ENCODE assay signal across 10 cellular contexts in the genomic region with DNA sequence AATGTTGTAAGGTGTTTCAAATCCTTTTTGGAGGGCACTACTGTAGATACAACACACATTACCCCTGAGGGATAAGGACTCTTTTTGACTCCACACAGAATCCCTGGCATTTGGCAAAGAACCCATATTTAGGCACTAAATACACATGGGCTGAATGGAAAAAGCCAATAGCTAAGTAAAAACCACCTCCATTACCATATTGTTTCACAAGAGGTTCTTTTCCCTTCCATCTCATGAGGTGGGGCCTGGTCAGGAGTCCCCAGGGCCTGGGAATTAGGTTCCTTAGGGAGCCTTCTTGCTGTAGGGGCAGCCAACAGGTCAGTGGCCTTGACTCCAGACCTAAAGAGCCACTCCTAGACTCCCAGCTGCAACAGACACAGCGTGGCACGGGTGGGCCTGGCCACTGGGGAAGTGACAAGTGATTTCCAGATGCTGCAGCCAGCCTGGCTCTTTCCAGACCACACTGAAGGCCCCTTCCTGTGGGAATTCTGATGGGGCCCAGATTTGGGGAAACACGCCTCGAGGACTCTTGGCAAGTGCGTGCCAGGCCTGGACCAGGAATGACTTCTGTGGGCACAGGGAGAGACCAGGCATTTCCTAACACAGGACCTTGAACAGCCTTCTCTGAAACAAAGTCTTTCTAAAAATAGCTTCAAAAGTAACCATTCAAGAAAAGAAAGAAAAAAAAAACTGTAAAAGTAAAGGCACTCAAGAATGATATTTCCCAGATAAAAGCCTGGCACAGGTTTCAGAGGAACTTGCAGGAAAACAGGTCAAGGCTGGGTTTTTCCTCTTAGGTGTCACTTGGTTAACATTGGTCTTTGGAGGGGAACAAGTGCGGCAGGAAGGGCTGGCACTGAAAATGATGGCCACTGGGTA. TPM values are rescaled to one million over a fixed set of nuclear protein-coding genes. Genes with fewer than 3 reads are reported as not detected.
DNase-seq lines count a peak whose midpoint lies in the region; ATAC-seq, FAIRE-seq and TF ChIP-seq lines count a peak whose summit lies in the region.
"Had no signal": no experiment of that assay in that cellular context is flagged by ENCODE, and none has a peak within 500 bp of the region (broad histone marks: within the 10 kb centered on the region; RNA-seq: fewer than 3 reads in every experiment).

No MANE protein-coding gene starts in this region.

- H3K4me3 Mint-ChIP-seq in T-helper 2 cell treated with Interferon-gamma antibody and Interleukin-4, amounts not matched to agents 5 μg/mL and 100 μg/mL, for 36 hours = peak overlapping the region; percentile 58

- H3K36me3 ChIP-seq in GM12878 (ENCODE audit: control insufficient read depth in 2 of 2, insufficient read depth in 2 of 2, low read length in 1 of 2) (peaks cover 11 to 12% of the 10 kb centered on the region in 2 experiments), HepG2 (replicated peaks in 1 of 2; ENCODE audit: control insufficient read depth in 1 of 2, insufficient read depth in 2 of 2, low read length in 2 of 2) (peaks cover 6 to 12% of the 10 kb centered on the region in 2 experiments; a peak in 3 of 5 replicates), thymus (ENCODE audit: control insufficient read depth, insufficient read depth) (peaks cover 5% of the 10 kb centered on the region)

- RAD21 ChIA-PET in GM12878 (lab: Charles Lee; ENCODE audit: unreplicated experiment) = interaction anchor here (1.0 to 2.6 kb wide), 8 partner anchors 11 to 256 kb away, joined by 3 to 34 read pairs (median 8); a partner anchor contains a TSS

- H3K4me3 ChIP-seq in GM12878 (no peak overlapping the region), HepG2 (replicated peaks in 1 of 3; ENCODE audit: insufficient read depth in 1 of 3, low read depth in 2 of 3, low read length in 3 of 3) (no peak overlapping the region), thymus (ENCODE audit: low read length) (no peak overlapping the region)

- CTCF ChIA-PET in GM12878 (lab: Yijun Ruan, JAX) = interaction anchor here (0.8 to 3.7 kb wide), 5 partner anchors 12 to 112 kb away, joined by 3 to 26 read pairs (median 4); no protein-coding TSS in a partner anchor
- CTCF ChIA-PET in HepG2 (lab: Yijun Ruan, JAX; ENCODE audit: low intra/inter-chr PET ratio, low total read pairs) = no interaction called here

- H3K9me3 ChIP-seq in GM12878 (replicated peaks; ENCODE audit: control insufficient read depth, insufficient read depth, low read length) (no peaks in the 10 kb centered on the region), HepG2 (ENCODE audit: low read length) (no peaks in the 10 kb centered on the region), thymus (ENCODE audit: control insufficient read depth) (no peaks in the 10 kb centered on the region)

- TF ChIP-seq RAD21 in GM12878 (IDR thresholded peaks at IDR 0.05; ENCODE audit: insufficient read depth, low read depth, low read length) (no peak), HepG2 (CRISPR knock-in tag; IDR thresholded peaks at IDR 0.05) (no peak)

- peaks cover 48% of the 10 kb centered on the region for H3K4me1 Mint-ChIP-seq in T-helper 2 cell treated with Interferon-gamma antibody and Interleukin-4, amounts not matched to agents 5 μg/mL and 100 μg/mL, for 36 hours (ENCODE audit: low read depth)

- H3K36me3 Mint-ChIP-seq in T-helper 2 cell treated with Interferon-gamma antibody and Interleukin-4, amounts not matched to agents 5 μg/mL and 100 μg/mL, for 36 hours (ENCODE audit: low read depth) = peaks cover 48% of the 10 kb centered on the region

- H2AFZ ChIP-seq in GM12878 (ENCODE audit: control insufficient read depth, low read depth, low read length) (no peak overlapping the region), HepG2 (ENCODE audit: low read length) (no peak overlapping the region)

- intact Hi-C loops in GM12878 (cut with micrococcal nuclease; ENCODE audit: unreplicated experiment) (loop anchor here (2.0 kb wide), 1 partner anchor 16 kb away; no protein-coding TSS in a partner anchor), HepG2 (cut with micrococcal nuclease; ENCODE audit: unreplicated experiment) (no loop called here)

- TF ChIP-seq POLR2A in GM12878 (IDR thresholded peaks at IDR 0.05; ENCODE audit: low read depth, low read length) (no peak), HepG2 (IDR thresholded peaks at IDR 0.05; ENCODE audit: insufficient read depth in 1 of 2, low read depth in 2 of 2, low read length in 2 of 2) (no peak)

- no peaks in the 10 kb centered on the region for H3K27me3 ChIP-seq in GM12878 (replicated peaks in 1 of 2; ENCODE audit: control insufficient read depth in 2 of 2, insufficient read depth in 2 of 2, low read length in 1 of 2)
- H3K27me3 ChIP-seq in HepG2 (ENCODE audit: control insufficient read depth in 1 of 2, insufficient read depth in 2 of 2, low read length in 2 of 2) = no peaks in the 10 kb centered on the region
- H3K27me3 ChIP-seq in thymus (ENCODE audit: control insufficient read depth, insufficient read depth) = no peaks in the 10 kb centered on the region

- H3K4me1 ChIP-seq in GM12878 (ENCODE audit: control insufficient read depth, insufficient read depth, low read length) = peaks cover 21% of the 10 kb centered on the region
- H3K4me1 ChIP-seq in HepG2 (ENCODE audit: insufficient read depth, low read length) = peaks cover 27% of the 10 kb centered on the region
- H3K4me1 ChIP-seq in thymus (ENCODE audit: control insufficient read depth, insufficient read depth, low read length) = peaks cover 6% of the 10 kb centered on the region

- H3K4me2 ChIP-seq in GM12878 (ENCODE audit: control insufficient read depth, insufficient read depth) = 0 out of 2 replicates have a peak overlapping the region, but pooled peaks have one; percentile 82
- no peak overlapping the region for H3K4me2 ChIP-seq in HepG2 (ENCODE audit: low read depth, low read length)

- H3K27me3 Mint-ChIP-seq in T-helper 2 cell treated with Interferon-gamma antibody and Interleukin-4, amounts not matched to agents 5 μg/mL and 100 μg/mL, for 36 hours (ENCODE audit: low read depth) = no peaks in the 10 kb centered on the region

- TF ChIP-seq CTCF in GM12878 (IDR thresholded peaks at IDR 0.05 in 2 of 3, conservative IDR thresholded peaks at IDR 0.05 in 1 of 3; ENCODE audit: control insufficient read depth in 2 of 3, extremely low read depth in 1 of 3, insufficient read depth in 1 of 3, low read depth in 3 of 3, low read length in 3 of 3) (no peak), HepG2 (CRISPR knock-in tag; IDR thresholded peaks at IDR 0.05) (no peak)

- SMC1A ChIA-PET in GM12878 (lab: Charles Lee; ENCODE audit: uncharacterized antibody, unreplicated experiment) = interaction anchor here (0.8 to 4.2 kb wide), 10 partner anchors 11 to 267 kb away, joined by 3 to 44 read pairs (median 5); no protein-coding TSS in a partner anchor

- 99% methylated on average over 6 of the region's 6 CpGs for WGBS in GM12878 (ENCODE audit: insufficient coverage, insufficient replicate concordance, low lambda C conversion rate, missing lambda C conversion rate)
- 98% methylated on average over 4 of the region's 6 CpGs for WGBS in HepG2 (ENCODE audit: low lambda C conversion rate)
- 73% methylated on average over 6 of the region's 6 CpGs for WGBS in thymus

- H4K20me1 ChIP-seq in GM12878 (ENCODE audit: control insufficient read depth, insufficient read depth) = no peaks in the 10 kb centered on the region
- no peaks in the 10 kb centered on the region for H4K20me1 ChIP-seq in HepG2 (ENCODE audit: insufficient read depth, low read length)

- in situ Hi-C loops in GM12878 (cut with MboI) (no loop called here), HepG2 (cut with HindIII; ENCODE audit: extremely low pct_ligation_motif_present, low pct_unique_long_range_greater_than_20kb) (no loop called here)

- H3K27ac Mint-ChIP-seq in T-helper 2 cell treated with Interferon-gamma antibody and Interleukin-4, amounts not matched to agents 5 μg/mL and 100 μg/mL, for 36 hours = peak overlapping the region; percentile 89

- H3K9me3 Mint-ChIP-seq in T-helper 2 cell treated with Interferon-gamma antibody and Interleukin-4, amounts not matched to agents 5 μg/mL and 100 μg/mL, for 36 hours = no peaks in the 10 kb centered on the region

- TF ChIP-seq EP300 in GM12878 (IDR thresholded peaks at IDR 0.05; ENCODE audit: borderline replicate concordance in 1 of 2, control insufficient read depth in 1 of 2, low read depth in 2 of 2, low read length in 2 of 2) (no peak), HepG2 (IDR thresholded peaks at IDR 0.05; ENCODE audit: low read depth in 2 of 2, low read length in 2 of 2) (no peak), HepG2 (CRISPR knock-in tag; IDR thresholded peaks at IDR 0.05; ENCODE audit: borderline replicate concordance) (no peak)

- peak; percentile 3; the same call in 1 of the 3 replicates for ATAC-seq in GM12878
- no peak for ATAC-seq in HepG2

- POLR2A ChIA-PET in GM12878 (lab: Charles Lee) = interaction anchor here (1.1 to 4.7 kb wide), 4 partner anchors 9 to 14 kb away, joined by 3 to 40 read pairs (median 10); no protein-coding TSS in a partner anchor
- POLR2A ChIA-PET in HepG2 (lab: Yijun Ruan, JAX) = interaction anchor here (0.8 kb wide), 1 partner anchor 105 kb away, joined by 3 read pairs; no protein-coding TSS in a partner anchor

- H3K79me2 ChIP-seq in GM12878 (ENCODE audit: control insufficient read depth, insufficient read depth, low read length) (peaks cover 31% of the 10 kb centered on the region), HepG2 (ENCODE audit: insufficient read depth, low read length) (no peaks in the 10 kb centered on the region)

- BruUV-seq in GM12878 (replicated peaks; lab: Mats Ljungman, UMichigan) = TSS peak; percentile 100
- BruUV-seq in HepG2 (replicated peaks; lab: Mats Ljungman, UMichigan) = no TSS peak

- H3K9ac ChIP-seq in GM12878 (ENCODE audit: control insufficient read depth, insufficient read depth, low read length) (no peak overlapping the region; the same call in 1 of the 2 replicates), HepG2 (ENCODE audit: insufficient read depth, low read depth, low read length) (no peak overlapping the region)

- no peak for DNase-seq in T-helper 2 cell treated with Interferon-gamma antibody and Interleukin-4, amounts not matched to agents 5 μg/mL and 100 μg/mL, for 36 hours (ENCODE audit: low spot score)
- DNase-seq in T-helper 2 cell = no peak
- DNase-seq in GM12878 (ENCODE audit: low read depth, low spot score) = no peak
- DNase-seq in HepG2 (ENCODE audit: low spot score) = no peak
- DNase-seq in GM19238 (ENCODE audit: insufficient read length, low spot score) = no peak
- DNase-seq in RKO (ENCODE audit: low spot score) = no peak
- no peak for DNase-seq in 8988T

- peak overlapping the region; percentile 90 for H3K27ac ChIP-seq in GM12878 (ENCODE audit: control insufficient read depth, insufficient read depth)
- peak overlapping the region; percentile 54 for H3K27ac ChIP-seq in HepG2 (ENCODE audit: extremely low read length, insufficient read depth, low read length)
- H3K27ac ChIP-seq in thymus (ENCODE audit: low read depth) = peak overlapping the region; percentile 86

- FAIRE-seq in GM12878 (lab: Jason Lieb, UNC) (no peak), HepG2 (lab: Jason Lieb, UNC) (no peak)
- FAIRE-seq: endometrium had no signal

RNA-seq across cellular contexts. Expression of a gene that starts 18.1 kb away (rescaled TPM):
- total RNA-seq in GM12878 (2013; cell fraction: nucleolus; rRNA removed) = 94.7 and 103 TPM in 2 replicates
- total RNA-seq in GM12878 (2014; rRNA removed) (7.1 and 7.2 TPM in 2 replicates), GM12878 (2014; rRNA removed; fragmentation: Illumina TruSeq; extraction: Trizol) (5.6 and 7.3 TPM in 2 replicates), GM12878 (2021) (28.6 and 29.9 TPM in 2 replicates), HepG2 (2016; rRNA removed; fragmentation: Illumina TruSeq; extraction: Trizol) (4.5 and 4.8 TPM in 2 replicates)
- 5.3 TPM for polyA plus RNA-seq in GM12878 (2011; ENCODE audit: low read depth)
- polyA plus RNA-seq in GM12878 (2011; rRNA removed) (17.7 and 23.7 TPM in 2 replicates), GM12878 (2014; fragmentation: Illumina TruSeq; extraction: Trizol) (10.6 and 10.8 TPM in 2 replicates), GM12878 (2014; fragmentation: Nextera tagmentation; extraction: Ambion mirVana) (1 to 10 TPM; 1.5 to 1.6 TPM), GM12878 (2014; rRNA removed) (11.8 and 12.4 TPM in 2 replicates), GM12878 (2016; fragmentation: Nextera tagmentation; extraction: Ambion mirVana) (10 to 100 TPM; 12.1 to 12.7 TPM), HepG2 (2011; rRNA removed) (4.3 and 4.9 TPM in 2 replicates), thymus (5.1 TPM)
- polyA plus RNA-seq in GM12878 (2011; cell fraction: cytosol; rRNA removed) = 20.9 and 21.1 TPM in 2 replicates
- polyA plus RNA-seq in GM12878 (2011; cell fraction: nucleus; rRNA removed) = 27.3 and 35.4 TPM in 2 replicates
- polyA plus RNA-seq in GM12878 (2012) = 10.0 and 10.9 TPM in 2 replicates
- polyA minus RNA-seq in GM12878 (2011; rRNA and poly(A)+ RNA removed) = 33.6 and 36.7 TPM in 2 replicates
- polyA minus RNA-seq in GM12878 (2011; cell fraction: cytosol; rRNA and poly(A)+ RNA removed) = 11.8 and 12.2 TPM in 2 replicates
- polyA minus RNA-seq in GM12878 (2011; cell fraction: nucleus; rRNA and poly(A)+ RNA removed) = 15.5 and 33.2 TPM in 2 replicates
- 3.0 and 3.8 TPM in 2 replicates for total RNA-seq in HepG2 (2016; cell fraction: cytosol; rRNA removed; fragmentation: Illumina TruSeq; extraction: Trizol; ENCODE audit: low read depth)
- 4.2 and 4.4 TPM in 2 replicates for total RNA-seq in HepG2 (2016; cell fraction: insoluble cytoplasmic fraction; rRNA removed; fragmentation: Illumina TruSeq; extraction: Trizol)
- 7.9 and 8.2 TPM in 2 replicates for total RNA-seq in HepG2 (2016; cell fraction: membrane; rRNA removed; fragmentation: Illumina TruSeq; extraction: Trizol)
- 7.0 and 7.7 TPM in 2 replicates for total RNA-seq in HepG2 (2016; cell fraction: nucleus; rRNA removed; fragmentation: Illumina TruSeq; extraction: Trizol)
- 3.1 TPM in 2 replicates for polyA plus RNA-seq in HepG2 (2011; cell fraction: cytosol; rRNA removed)
- polyA plus RNA-seq in HepG2 (2011; cell fraction: nucleus; rRNA removed) = 5.7 and 6.9 TPM in 2 replicates
- 3.6 and 4.3 TPM in 2 replicates for polyA plus RNA-seq in HepG2 (2012)
- polyA plus RNA-seq in HepG2 (2016; cell fraction: cytosol; fragmentation: Illumina TruSeq; extraction: Trizol; ENCODE audit: low read depth) = 3.1 and 3.9 TPM in 2 replicates
- 4.8 and 5.2 TPM in 2 replicates for polyA plus RNA-seq in HepG2 (2016; cell fraction: insoluble cytoplasmic fraction; fragmentation: Illumina TruSeq; extraction: Trizol; ENCODE audit: low read depth)
- 5.0 and 6.1 TPM in 2 replicates for polyA plus RNA-seq in HepG2 (2016; cell fraction: membrane; fragmentation: Illumina TruSeq; extraction: Trizol; ENCODE audit: low read depth)
- polyA plus RNA-seq in HepG2 (2016; cell fraction: nucleus; fragmentation: Illumina TruSeq; extraction: Trizol; ENCODE audit: insufficient read depth, low read depth) = 5.5 and 5.7 TPM in 2 replicates
- polyA minus RNA-seq in HepG2 (2011; rRNA and poly(A)+ RNA removed; ENCODE audit: low replicate concordance) = 14.1 and 22.8 TPM in 2 replicates
- 4.2 and 5.0 TPM in 2 replicates for polyA minus RNA-seq in HepG2 (2011; cell fraction: cytosol; rRNA and poly(A)+ RNA removed)
- polyA minus RNA-seq in HepG2 (2011; cell fraction: nucleus; rRNA and poly(A)+ RNA removed) = 8.1 and 8.6 TPM in 2 replicates

RNA-seq across cellular contexts. Expression of a gene that starts 40.6 kb away (rescaled TPM):
- total RNA-seq in GM12878 (2013; cell fraction: nucleolus; rRNA removed) = not detected in 2 replicates
- total RNA-seq in GM12878 (2014; rRNA removed) (not detected in 2 replicates), GM12878 (2014; rRNA removed; fragmentation: Illumina TruSeq; extraction: Trizol) (not detected in 2 replicates), GM12878 (2021) (not detected in 2 replicates), HepG2 (2016; rRNA removed; fragmentation: Illumina TruSeq; extraction: Trizol) (0.82 and 1.1 TPM in 2 replicates)
- not detected for polyA plus RNA-seq in GM12878 (2011; ENCODE audit: low read depth)
- polyA plus RNA-seq in GM12878 (2011; rRNA removed) (0.15 TPM in 1 of 2 replicates, not detected in the other), GM12878 (2014; fragmentation: Illumina TruSeq; extraction: Trizol) (not detected in 2 replicates), GM12878 (2014; fragmentation: Nextera tagmentation; extraction: Ambion mirVana) (not detected), GM12878 (2014; rRNA removed) (not detected in 2 replicates), GM12878 (2016; fragmentation: Nextera tagmentation; extraction: Ambion mirVana) (not detected), HepG2 (2011; rRNA removed) (0.34 and 0.48 TPM in 2 replicates), thymus (0.07 TPM)
- not detected in 2 replicates for polyA plus RNA-seq in GM12878 (2011; cell fraction: cytosol; rRNA removed)
- 0.23 and 0.30 TPM in 2 replicates for polyA plus RNA-seq in GM12878 (2011; cell fraction: nucleus; rRNA removed)
- not detected in 2 replicates for polyA plus RNA-seq in GM12878 (2012)
- polyA minus RNA-seq in GM12878 (2011; rRNA and poly(A)+ RNA removed) = not detected in 2 replicates
- polyA minus RNA-seq in GM12878 (2011; cell fraction: cytosol; rRNA and poly(A)+ RNA removed) = not detected in 2 replicates
- not detected in 2 replicates for polyA minus RNA-seq in GM12878 (2011; cell fraction: nucleus; rRNA and poly(A)+ RNA removed)
- total RNA-seq in HepG2 (2016; cell fraction: cytosol; rRNA removed; fragmentation: Illumina TruSeq; extraction: Trizol; ENCODE audit: low read depth) = 0.44 and 0.51 TPM in 2 replicates
- 0.97 and 2.2 TPM in 2 replicates for total RNA-seq in HepG2 (2016; cell fraction: insoluble cytoplasmic fraction; rRNA removed; fragmentation: Illumina TruSeq; extraction: Trizol)
- total RNA-seq in HepG2 (2016; cell fraction: membrane; rRNA removed; fragmentation: Illumina TruSeq; extraction: Trizol) = 0.79 and 1.1 TPM in 2 replicates
- 1.0 and 1.2 TPM in 2 replicates for total RNA-seq in HepG2 (2016; cell fraction: nucleus; rRNA removed; fragmentation: Illumina TruSeq; extraction: Trizol)
- 0.64 and 0.65 TPM in 2 replicates for polyA plus RNA-seq in HepG2 (2011; cell fraction: cytosol; rRNA removed)
- polyA plus RNA-seq in HepG2 (2011; cell fraction: nucleus; rRNA removed) = 0.48 and 0.59 TPM in 2 replicates
- polyA plus RNA-seq in HepG2 (2012) = 0.23 and 0.43 TPM in 2 replicates
- 0.54 and 0.55 TPM in 2 replicates for polyA plus RNA-seq in HepG2 (2016; cell fraction: cytosol; fragmentation: Illumina TruSeq; extraction: Trizol; ENCODE audit: low read depth)
- 1.6 and 1.7 TPM in 2 replicates for polyA plus RNA-seq in HepG2 (2016; cell fraction: insoluble cytoplasmic fraction; fragmentation: Illumina TruSeq; extraction: Trizol; ENCODE audit: low read depth)
- 0.45 and 0.80 TPM in 2 replicates for polyA plus RNA-seq in HepG2 (2016; cell fraction: membrane; fragmentation: Illumina TruSeq; extraction: Trizol; ENCODE audit: low read depth)
- polyA plus RNA-seq in HepG2 (2016; cell fraction: nucleus; fragmentation: Illumina TruSeq; extraction: Trizol; ENCODE audit: insufficient read depth, low read depth) = 1.6 and 1.7 TPM in 2 replicates
- 0.68 TPM in 1 of 2 replicates, not detected in the other for polyA minus RNA-seq in HepG2 (2011; rRNA and poly(A)+ RNA removed; ENCODE audit: low replicate concordance)
- polyA minus RNA-seq in HepG2 (2011; cell fraction: cytosol; rRNA and poly(A)+ RNA removed) = not detected in 2 replicates
- polyA minus RNA-seq in HepG2 (2011; cell fraction: nucleus; rRNA and poly(A)+ RNA removed) = 0.52 TPM in 1 of 2 replicates, not detected in the other
- total RNA-seq: subcutaneous adipose tissue had no signal
